In the genomic region with DNA sequence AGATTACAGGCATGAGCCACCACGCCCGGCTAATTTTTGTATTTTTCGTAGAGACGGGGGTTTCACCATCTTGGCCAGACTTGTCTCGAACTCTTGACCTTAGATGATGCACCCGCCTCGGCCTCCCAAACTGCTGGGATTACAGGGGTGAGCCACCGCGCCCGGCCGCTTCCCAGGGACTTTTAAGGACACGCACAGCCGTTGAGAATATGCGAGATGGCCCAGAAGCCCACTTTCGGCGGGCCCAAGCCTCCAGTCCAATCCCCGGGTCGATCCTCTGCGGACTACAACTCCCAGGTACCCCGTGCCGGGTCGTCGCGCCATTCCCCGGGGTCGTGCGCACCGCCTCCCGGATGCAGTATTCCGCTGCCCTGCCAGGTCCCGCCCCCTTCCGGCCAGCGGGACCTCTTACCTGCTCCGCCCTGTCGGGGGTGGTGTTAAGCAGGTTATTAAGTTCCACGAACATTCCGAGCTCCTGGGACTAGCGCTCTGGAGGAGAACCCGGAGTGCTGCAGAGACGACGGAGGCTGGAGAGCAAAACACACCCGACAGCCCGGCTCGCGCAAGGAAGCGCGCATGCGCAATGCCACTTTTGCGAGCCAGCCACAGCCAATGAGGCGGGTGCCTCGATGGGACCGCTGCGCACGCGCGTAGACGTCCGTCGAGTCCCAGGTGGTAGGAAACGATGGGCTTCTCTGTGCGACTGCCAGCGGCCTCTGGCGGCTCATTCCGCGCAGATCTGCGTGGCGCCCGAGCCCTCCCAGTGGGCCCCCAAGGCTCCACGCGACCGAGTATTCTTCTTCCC, we compare ENCODE assay signal across 8 cellular contexts. TPM values are rescaled to one million over a fixed set of nuclear protein-coding genes. Genes with fewer than 3 reads are reported as not detected.
A peak's percentile ranks its signal among the peaks of the same experiment; 100 is the strongest.
DNase-seq lines count a peak whose midpoint lies in the region; FAIRE-seq and TF ChIP-seq lines count a peak whose summit lies in the region.

A gene with protein sequence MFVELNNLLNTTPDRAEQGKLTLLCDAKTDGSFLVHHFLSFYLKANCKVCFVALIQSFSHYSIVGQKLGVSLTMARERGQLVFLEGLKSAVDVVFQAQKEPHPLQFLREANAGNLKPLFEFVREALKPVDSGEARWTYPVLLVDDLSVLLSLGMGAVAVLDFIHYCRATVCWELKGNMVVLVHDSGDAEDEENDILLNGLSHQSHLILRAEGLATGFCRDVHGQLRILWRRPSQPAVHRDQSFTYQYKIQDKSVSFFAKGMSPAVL (minus strand): TSS at position 588 of the 805 bp plus-strand sequence. CDS start 122 bp downstream, at position 466.

- H3K4me1 Mint-ChIP-seq in HFFc6 (ENCODE audit: low read depth) = peaks cover 21% of the 10 kb centered on the region
- peaks cover 15% of the 10 kb centered on the region for H3K4me1 Mint-ChIP-seq in activated naive CD4-positive, alpha-beta T cell treated with anti-CD3 and anti-CD28 coated beads for 36 hours (ENCODE audit: low read depth)

- peak within 1 kb of the TSS; percentile 98 for H3K4me3 Mint-ChIP-seq in HFFc6
- H3K4me3 Mint-ChIP-seq in activated naive CD4-positive, alpha-beta T cell treated with anti-CD3 and anti-CD28 coated beads for 36 hours = peak within 1 kb of the TSS; percentile 96

- intact Hi-C loops in activated naive CD4-positive, alpha-beta T cell treated with anti-CD3 and anti-CD28 coated beads for 36 hours (cut with micrococcal nuclease) = loop anchor here (1.0 to 2.0 kb wide), 8 partner anchors 38 to 575 kb away; a partner anchor contains a TSS

- H3K27ac ChIP-seq in neutrophil (peak within 1 kb of the TSS; percentile 90), substantia nigra (ENCODE audit: low read depth, low read length, poor library complexity, severe bottlenecking) (peak within 1 kb of the TSS; percentile 100)

- H3K9me3 Mint-ChIP-seq in HFFc6 = no peaks in the 10 kb centered on the region
- H3K9me3 Mint-ChIP-seq in activated naive CD4-positive, alpha-beta T cell treated with anti-CD3 and anti-CD28 coated beads for 36 hours = no peaks in the 10 kb centered on the region

- H3K4me1 ChIP-seq in neutrophil (ENCODE audit: control insufficient read depth in 1 of 2, insufficient read depth in 1 of 2, low read depth in 1 of 2, low read length in 1 of 2) = peaks cover 6 to 7% of the 10 kb centered on the region in 2 experiments

- peaks cover 4% of the 10 kb centered on the region; the same call in 1 of the 2 replicates for H3K27me3 Mint-ChIP-seq in HFFc6 (ENCODE audit: insufficient read depth)
- H3K27me3 Mint-ChIP-seq in activated naive CD4-positive, alpha-beta T cell treated with anti-CD3 and anti-CD28 coated beads for 36 hours (ENCODE audit: low read depth) = no peaks in the 10 kb centered on the region

- H3K27ac Mint-ChIP-seq in HFFc6 = peak within 1 kb of the TSS; percentile 92
- H3K27ac Mint-ChIP-seq in activated naive CD4-positive, alpha-beta T cell treated with anti-CD3 and anti-CD28 coated beads for 36 hours = peak within 1 kb of the TSS; percentile 97

- H3K36me3 Mint-ChIP-seq in HFFc6 (ENCODE audit: low read depth) = peaks cover 6% of the 10 kb centered on the region; the same call in 1 of the 2 replicates
- peaks cover 16% of the 10 kb centered on the region for H3K36me3 Mint-ChIP-seq in activated naive CD4-positive, alpha-beta T cell treated with anti-CD3 and anti-CD28 coated beads for 36 hours (ENCODE audit: low read depth)

- CTCF ChIA-PET in activated naive CD4-positive, alpha-beta T cell treated with anti-CD3 and anti-CD28 coated beads for 36 hours (lab: Charles Lee) = interaction anchor here (0.7 to 2.4 kb wide), 3 partner anchors 9 to 539 kb away, joined by 3 to 11 read pairs (median 3); no protein-coding TSS in a partner anchor

- H3K4me3 ChIP-seq in GM08714 (ENCODE audit: low read length) (peak within 1 kb of the TSS; percentile 77), neutrophil (ENCODE audit: low read depth in 1 of 2, low read length in 1 of 2) (peak within 1 kb of the TSS; percentile 98 to 99)

- H3K36me3 ChIP-seq in neutrophil = peaks cover 4% of the 10 kb centered on the region

- no peaks in the 10 kb centered on the region for H3K27me3 ChIP-seq in neutrophil

- FAIRE-seq in frontal cortex (lab: Jason Lieb, UNC) = no peak

- DNase-seq in HFFc6 (peak; percentile 93), NAMALWA (ENCODE audit: low spot score) (peak; percentile 94), SK-N-DZ (ENCODE audit: low spot score) (peak; percentile 96), frontal cortex (ENCODE audit: low spot score in 2 of 2) (peak; percentile 83 to 89), substantia nigra (lab: John Stamatoyannopoulos, UW) (peak; percentile 84 to 100 (median 96))
- DNase-seq in activated naive CD4-positive, alpha-beta T cell treated with anti-CD3 and anti-CD28 coated beads for 36 hours = peak; percentile 98

- H3K9me3 ChIP-seq in neutrophil = no peaks in the 10 kb centered on the region

- TF ChIP-seq CTCF in HFFc6 (IDR thresholded peaks at IDR 0.05) = peak; percentile 73
- TF ChIP-seq CTCF in neutrophil (IDR thresholded peaks at IDR 0.05) = peak; percentile 58

RNA-seq across cellular contexts. Expression of the gene that starts here (rescaled TPM):
- 10 to 100 TPM; 30.4 to 36.2 (median 34.5) TPM for total RNA-seq in HFFc6 (2021; fragmentation: NEBNext Ultra II Directional; extraction: Animal tissue kit (Norgen Biotek cat#: 25700))
- polyA plus RNA-seq in SK-N-DZ (2014; cell fraction: cytosol; rRNA removed) = 82.0 and 85.9 TPM in 2 replicates
- polyA plus RNA-seq in SK-N-DZ (2014; cell fraction: nucleus; rRNA removed) = 47.2 and 59.8 TPM in 2 replicates
- total RNA-seq in activated naive CD4-positive, alpha-beta T cell treated with anti-CD3 and anti-CD28 coated beads for 36 hours = 10 to 100 TPM; 32.7 to 33.1 TPM
- 27.3 TPM for total RNA-seq in frontal cortex

Comparison
In these comparisons a context has a peak if more than half of its experiments do, and no peak if none do; other contexts are left out.
1. Peak in every context shown above with its lines: DNase-seq, H3K4me3 ChIP-seq and H3K27ac ChIP-seq.